In the genomic region with DNA sequence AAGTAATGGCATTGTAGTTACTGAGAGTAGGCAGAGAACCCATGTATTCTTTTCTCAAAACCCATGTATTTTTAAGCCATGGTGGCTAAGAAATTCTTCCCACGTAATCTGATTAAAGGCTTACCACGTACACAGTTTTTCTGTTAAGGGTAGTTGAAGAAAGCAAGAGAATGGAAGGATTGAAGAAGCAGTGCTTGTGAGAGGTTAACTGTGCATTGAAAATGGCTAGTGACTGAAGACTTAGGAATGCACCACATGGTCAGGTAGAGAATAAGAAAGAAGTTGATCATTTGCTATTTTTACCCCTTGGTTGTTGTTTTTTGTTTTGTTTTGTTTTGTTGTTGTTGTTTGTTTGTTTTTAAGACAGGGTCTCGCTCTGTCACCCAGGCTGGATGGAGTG, we compare ENCODE assay signal across 20 cellular contexts.
A peak's percentile ranks its signal among the peaks of the same experiment; 100 is the strongest.
DNase-seq lines count a peak whose midpoint lies in the region; ATAC-seq and TF ChIP-seq lines count a peak whose summit lies in the region.
"Had no signal": no experiment of that assay in that cellular context is flagged by ENCODE, and none has a peak within 500 bp of the region (broad histone marks: within the 10 kb centered on the region; RNA-seq: fewer than 3 reads in every experiment).

No MANE protein-coding gene starts in this region.

- no peak for TF ChIP-seq CTCF in ascending aorta (IDR thresholded peaks at IDR 0.05)

- H3K27ac ChIP-seq in ascending aorta: no peak overlapping the region
- H3K27ac ChIP-seq: A549, GM23248 had no signal

- no peaks in the 10 kb centered on the region for H3K4me1 ChIP-seq in ascending aorta
- H3K4me1 ChIP-seq: A549 had no signal

- DNase-seq in D341Med (ENCODE audit: low spot score) (peak; percentile 15), NCI-H82 (lab: John Stamatoyannopoulos, UW) (peak; percentile 87), astrocyte of the hippocampus (ENCODE audit: low read depth, low spot score) (peak; percentile 18), renal cortical epithelial cell (ENCODE audit: low read depth) (peak; percentile 53), ascending aorta (ENCODE audit: low spot score in 2 of 2) (no peak), SW 1271 (lab: John Stamatoyannopoulos, UW) (no peak), HuH-7.5 (ENCODE audit: low spot score) (no peak)
- DNase-seq: 8988T; C1 segment of cervical spinal cord; Calu3; CD4-positive, alpha-beta memory T cell; COR-L47; DMS53; DMS79 treated with DMSO at 0.1 percent for 48 hours; GF-D8; GM23248; H9 had no signal

- no peak for ATAC-seq in GM19351 (IDR thresholded peaks at IDR 0.05; ENCODE audit: unreplicated experiment)
- ATAC-seq: A549, HCT116 had no signal

- no peaks in the 10 kb centered on the region for H3K9me3 ChIP-seq in ascending aorta
- H3K9me3 ChIP-seq: A549 had no signal

- no peak overlapping the region for H3K4me3 ChIP-seq in ascending aorta
- H3K4me3 ChIP-seq: A549, GM23248 had no signal

- no peaks in the 10 kb centered on the region for H3K27me3 ChIP-seq in ascending aorta

- H3K36me3 ChIP-seq in ascending aorta: no peaks in the 10 kb centered on the region

- intact Hi-C loops in ascending aorta (cut with DNase I): no loop called here

Comparison
In these comparisons a context has a peak if more than half of its experiments do, and no peak if none do; other contexts are left out.
1. DNase-seq: peak in D341Med (single experiment), NCI-H82 (single experiment), astrocyte of the hippocampus (single experiment) and renal cortical epithelial cell (single experiment); none in ascending aorta (0 of 2), SW 1271 (0 of 2) and HuH-7.5 (single experiment).